Comparison of ENCODE assay signal across 8 cellular contexts in the genomic region with DNA sequence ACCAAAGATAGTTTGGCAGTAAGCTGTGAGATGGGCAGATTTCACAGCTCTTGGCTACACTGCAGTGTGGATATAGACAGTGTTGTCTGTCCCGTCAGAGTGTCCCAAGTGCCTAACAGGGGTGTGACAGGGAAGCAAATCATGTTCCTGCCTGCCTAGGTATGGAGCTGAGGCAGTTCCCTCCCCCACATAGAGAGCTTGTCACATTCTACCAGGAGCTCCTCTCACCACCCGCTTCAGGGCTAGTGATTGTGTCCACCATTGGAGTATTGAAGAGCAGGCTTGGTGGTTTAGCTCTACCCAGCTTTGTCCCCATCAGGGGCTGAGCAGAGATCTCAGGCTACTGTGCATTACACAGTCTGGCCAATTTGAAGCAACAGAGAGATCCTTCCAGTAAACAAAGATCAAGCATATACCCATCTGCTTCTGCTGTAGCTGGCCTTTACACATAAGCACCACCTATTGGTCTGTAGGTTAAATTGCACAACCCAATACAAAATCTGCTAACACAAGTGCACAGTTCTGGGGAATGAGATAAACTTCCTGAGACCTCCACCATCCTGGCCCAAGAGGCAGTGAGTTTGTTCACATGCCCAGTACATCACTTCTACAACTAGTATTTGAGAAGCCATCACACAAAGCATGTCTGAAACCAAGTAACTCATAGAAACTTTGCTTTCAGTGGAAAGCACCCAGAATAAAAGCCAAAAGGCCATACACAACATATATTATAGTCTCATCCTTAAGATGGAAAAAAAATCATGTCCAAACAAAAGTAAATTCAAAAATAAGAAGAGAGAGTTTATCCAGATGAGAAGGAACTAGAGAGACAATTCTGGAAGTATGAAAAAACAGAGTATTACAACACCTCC.
DNase-seq lines count a peak whose midpoint lies in the region; ATAC-seq and TF ChIP-seq lines count a peak whose summit lies in the region.

No MANE protein-coding gene starts in this region.

- H3F3A ChIP-seq in MM.1S (ENCODE audit: insufficient read depth, low read length), result no peaks in the 10 kb centered on the region; the same call in 1 of the 2 replicates

- peak; percentile 52 for ATAC-seq in GM19468 (IDR thresholded peaks at IDR 0.05; ENCODE audit: extremely low read depth, unreplicated experiment)
- peak; percentile 82 for ATAC-seq in activated naive CD8-positive, alpha-beta T cell treated with anti-CD3 and anti-CD28 coated beads, Interleukin-2, amount 10 ng/mL, durations not matched to agents 7 days and 5 days (ENCODE audit: low read depth)

- no peaks in the 10 kb centered on the region for H3K9me3 ChIP-seq in MM.1S (replicated peaks; ENCODE audit: insufficient read depth, low read length)

- H3K4me1 ChIP-seq in MM.1S (ENCODE audit: low read length), result no peaks in the 10 kb centered on the region

- H3K36me3 ChIP-seq in MM.1S (replicated peaks; ENCODE audit: insufficient read depth, low read length), result no peaks in the 10 kb centered on the region; the same call in 1 of the 2 replicates

- H3K9ac ChIP-seq in MM.1S (ENCODE audit: low read length), result no peak overlapping the region

- no peak overlapping the region for H3K4me3 Mint-ChIP-seq in activated naive CD8-positive, alpha-beta T cell treated with anti-CD3 and anti-CD28 coated beads, Interleukin-2, amount 10 ng/mL, durations not matched to agents 7 days and 5 days

- peak; percentile 76 for TF ChIP-seq CTCF in MM.1S (IDR thresholded peaks at IDR 0.05; ENCODE audit: low read length)

- no peaks in the 10 kb centered on the region for H3K27me3 Mint-ChIP-seq in activated naive CD8-positive, alpha-beta T cell treated with anti-CD3 and anti-CD28 coated beads, Interleukin-2, amount 10 ng/mL, durations not matched to agents 7 days and 5 days

- no peak overlapping the region for H3K4me3 ChIP-seq in MM.1S (ENCODE audit: low read length)

- no peak overlapping the region; the same call in 1 of the 2 replicates for H3K27ac ChIP-seq in MM.1S (ENCODE audit: low read length)

- H3K27me3 ChIP-seq in MM.1S (replicated peaks; ENCODE audit: insufficient read depth, low read length), result no peaks in the 10 kb centered on the region

- H2AFZ ChIP-seq in MM.1S (ENCODE audit: low read length), result no peak overlapping the region

- H3K4me2 ChIP-seq in MM.1S (ENCODE audit: low read depth, low read length), result no peak overlapping the region

- H3K9me3 Mint-ChIP-seq in activated naive CD8-positive, alpha-beta T cell treated with anti-CD3 and anti-CD28 coated beads, Interleukin-2, amount 10 ng/mL, durations not matched to agents 7 days and 5 days, result peaks cover 8% of the 10 kb centered on the region

- 0 out of 2 replicates have a peak, but pooled peaks cover 16% of the 10 kb centered on the region for H3K79me2 ChIP-seq in MM.1S (ENCODE audit: low read length)

- H3K4me1 Mint-ChIP-seq in activated naive CD8-positive, alpha-beta T cell treated with anti-CD3 and anti-CD28 coated beads, Interleukin-2, amount 10 ng/mL, durations not matched to agents 7 days and 5 days, result peaks cover 7% of the 10 kb centered on the region

- H3K9me2 ChIP-seq in MM.1S (replicated peaks; ENCODE audit: insufficient read depth, low read length), result no peaks in the 10 kb centered on the region

- H4K20me1 ChIP-seq in MM.1S (ENCODE audit: insufficient read depth, low read length), result no peaks in the 10 kb centered on the region

- peak; percentile 4 for DNase-seq in Daoy (ENCODE audit: low read depth)
- peak; percentile 65 for DNase-seq in MM.1S
- DNase-seq in activated naive CD8-positive, alpha-beta T cell treated with anti-CD3 and anti-CD28 coated beads, Interleukin-2, amount 10 ng/mL, durations not matched to agents 7 days and 5 days, result no peak
- peak; percentile 31 for DNase-seq in kidney glomerular epithelial cell (lab: John Stamatoyannopoulos, UW)
- DNase-seq in NCI-H526 treated with DMSO at 0.1 percent for 48 hours (lab: John Stamatoyannopoulos, UW), result no peak
- no peak for DNase-seq in DMS79 treated with DMSO at 0.1 percent for 48 hours (lab: John Stamatoyannopoulos, UW)
- no peak for DNase-seq in hypothalamus (lab: John Stamatoyannopoulos, UW)

- peaks cover 29% of the 10 kb centered on the region for H3K36me3 Mint-ChIP-seq in activated naive CD8-positive, alpha-beta T cell treated with anti-CD3 and anti-CD28 coated beads, Interleukin-2, amount 10 ng/mL, durations not matched to agents 7 days and 5 days

- H3K27ac Mint-ChIP-seq in activated naive CD8-positive, alpha-beta T cell treated with anti-CD3 and anti-CD28 coated beads, Interleukin-2, amount 10 ng/mL, durations not matched to agents 7 days and 5 days, result no peak overlapping the region

- POLR2A ChIA-PET in activated naive CD8-positive, alpha-beta T cell treated with anti-CD3 and anti-CD28 coated beads, Interleukin-2, amount 10 ng/mL, durations not matched to agents 7 days and 5 days (lab: Charles Lee), result no interaction called here

Comparison
In these comparisons a context has a peak if more than half of its experiments do, and no peak if none do; other contexts are left out.
1. DNase-seq: peak in Daoy (single experiment), MM.1S (single experiment) and kidney glomerular epithelial cell (single experiment); none in activated naive CD8-positive, alpha-beta T cell treated with anti-CD3 and anti-CD28 coated beads, Interleukin-2, amount 10 ng/mL, durations not matched to agents 7 days and 5 days (single experiment), NCI-H526 treated with DMSO at 0.1 percent for 48 hours (single experiment), DMS79 treated with DMSO at 0.1 percent for 48 hours (single experiment) and hypothalamus (0 of 51).